ENCODE assay signal across 8 cellular contexts in the genomic region with DNA sequence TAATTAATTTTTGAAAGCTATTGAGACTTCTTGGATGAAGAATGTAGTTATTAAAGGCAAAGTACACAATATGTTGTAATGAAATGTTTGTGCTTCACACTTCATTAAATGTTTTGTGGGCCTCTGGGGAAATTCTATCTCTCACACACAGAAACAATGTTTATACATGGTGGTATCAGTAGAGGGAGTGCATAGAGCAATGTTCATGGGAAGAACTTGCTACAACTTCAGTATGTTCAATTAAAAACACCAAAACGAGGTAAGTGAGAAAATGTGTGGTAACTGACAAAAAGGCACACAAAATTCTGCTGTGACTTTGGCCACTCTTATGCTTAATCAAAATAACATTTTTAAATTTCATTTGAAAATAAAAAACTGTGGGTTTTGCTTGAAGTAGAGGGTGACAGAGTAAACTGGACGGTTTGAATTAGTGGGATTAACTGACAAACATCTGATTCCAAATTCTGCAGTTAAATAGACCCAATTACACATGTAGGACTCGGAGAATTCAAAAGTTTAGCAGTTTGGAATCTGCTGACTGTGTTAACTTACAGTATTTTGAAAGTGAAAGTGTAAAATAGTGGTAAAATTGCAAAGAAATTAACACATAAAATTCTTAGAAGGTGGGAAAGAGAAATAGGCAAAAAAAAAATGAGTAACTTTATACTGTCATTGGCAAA.
DNase-seq lines count a peak whose midpoint lies in the region; ATAC-seq and TF ChIP-seq lines count a peak whose summit lies in the region.

No MANE protein-coding gene starts in this region.

- peak overlapping the region; percentile 31 for H3K4me3 ChIP-seq in RWPE2 (ENCODE audit: severe bottlenecking)

- peak; percentile 33 for DNase-seq in NOMO-1 treated with DMSO at 0.1 percent for 48 hours (lab: John Stamatoyannopoulos, UW; ENCODE audit: unreplicated experiment)
- no peak for DNase-seq in NOMO-1 treated with dmso at 0.1 percent for 144 hours (lab: John Stamatoyannopoulos, UW; ENCODE audit: unreplicated experiment)
- no peak for DNase-seq in RWPE2 (ENCODE audit: low spot score)
- peak; percentile 22 for DNase-seq in fibroblast of the conjunctiva (ENCODE audit: low read depth)
- no peak for DNase-seq in stimulated activated naive CD8-positive, alpha-beta T cell treated with anti-CD3 and anti-CD28 coated beads, Interleukin-15, amount 100 ng/mL, for 72 hours
- no peak for DNase-seq in cerebellar nuclear complex (lab: John Stamatoyannopoulos, UW)
- no peak for DNase-seq in GF-D8 (lab: John Stamatoyannopoulos, UW)

- no peak for ATAC-seq in RWPE2 (ENCODE audit: low read depth)
- peak; percentile 37 for ATAC-seq in stimulated activated naive CD8-positive, alpha-beta T cell treated with anti-CD3 and anti-CD28 coated beads, Interleukin-15, amount 100 ng/mL, for 72 hours
- no peak for ATAC-seq in HG02884 (IDR thresholded peaks at IDR 0.05; ENCODE audit: unreplicated experiment)

- peak overlapping the region; percentile 47 to 90 for H3K4me3 Mint-ChIP-seq in stimulated activated naive CD8-positive, alpha-beta T cell treated with anti-CD3 and anti-CD28 coated beads, Interleukin-15, amount 100 ng/mL, for 72 hours

- H3K4me1 ChIP-seq in RWPE2 (ENCODE audit: insufficient read depth, poor library complexity, severe bottlenecking) = peaks cover 10% of the 10 kb centered on the region

- no peaks in the 10 kb centered on the region for H3K9me3 ChIP-seq in RWPE2 (ENCODE audit: severe bottlenecking)

- no peaks in the 10 kb centered on the region for H3K4me1 Mint-ChIP-seq in stimulated activated naive CD8-positive, alpha-beta T cell treated with anti-CD3 and anti-CD28 coated beads, Interleukin-15, amount 100 ng/mL, for 72 hours

- no peaks in the 10 kb centered on the region for H3K9me3 Mint-ChIP-seq in stimulated activated naive CD8-positive, alpha-beta T cell treated with anti-CD3 and anti-CD28 coated beads, Interleukin-15, amount 100 ng/mL, for 72 hours

- H3K36me3 ChIP-seq in RWPE2 (ENCODE audit: low read depth) = no peaks in the 10 kb centered on the region

- no peaks in the 10 kb centered on the region for H3K27me3 ChIP-seq in RWPE2 (ENCODE audit: insufficient read depth, poor library complexity, severe bottlenecking)

- no peaks in the 10 kb centered on the region for H3K27me3 Mint-ChIP-seq in stimulated activated naive CD8-positive, alpha-beta T cell treated with anti-CD3 and anti-CD28 coated beads, Interleukin-15, amount 100 ng/mL, for 72 hours

- H3K27ac Mint-ChIP-seq in stimulated activated naive CD8-positive, alpha-beta T cell treated with anti-CD3 and anti-CD28 coated beads, Interleukin-15, amount 100 ng/mL, for 72 hours = peak overlapping the region; percentile 71 to 98

- TF ChIP-seq CTCF in RWPE2 (IDR thresholded peaks at IDR 0.05; ENCODE audit: poor library complexity, severe bottlenecking) = peak; percentile 11

- no peak overlapping the region for H3K27ac ChIP-seq in RWPE2 (ENCODE audit: poor library complexity, severe bottlenecking)

Comparison
In these comparisons a context has a peak if more than half of its experiments do, and no peak if none do; other contexts are left out.
1. DNase-seq: peak in NOMO-1 treated with DMSO at 0.1 percent for 48 hours (single experiment) and fibroblast of the conjunctiva (single experiment); none in NOMO-1 treated with dmso at 0.1 percent for 144 hours (single experiment), RWPE2 (single experiment), stimulated activated naive CD8-positive, alpha-beta T cell treated with anti-CD3 and anti-CD28 coated beads, Interleukin-15, amount 100 ng/mL, for 72 hours (0 of 2), cerebellar nuclear complex (0 of 2) and GF-D8 (single experiment).